ENCODE assay signal across 21 cellular contexts in genomic region chr2:38660282-38660681, GRCh38. TPM values are rescaled to one million over a fixed set of nuclear protein-coding genes. Genes with fewer than 3 reads are reported as not detected.
DNase-seq lines count a peak whose midpoint lies in the region; ATAC-seq, FAIRE-seq and TF ChIP-seq lines count a peak whose summit lies in the region.
"Had no signal": no experiment of that assay in that cellular context is flagged by ENCODE, and none has a peak within 500 bp of the region (broad histone marks: within the 10 kb centered on the region; RNA-seq: fewer than 3 reads in every experiment).

No MANE protein-coding gene starts in this region.

- H3K9ac ChIP-seq in K562 (ENCODE audit: insufficient read depth in 1 of 2, low read depth in 2 of 2, low read length in 2 of 2): no peak overlapping the region
- H3K9ac ChIP-seq: BLaER1 treated with 17β-estradiol and CSF1 and Interleukin-3, amounts not matched to agents 10 nM and 100 nM had no signal

- H3K27me3 Mint-ChIP-seq in activated CD4-positive, alpha-beta memory T cell treated with anti-CD3 and anti-CD28 coated beads for 36 hours: no peaks in the 10 kb centered on the region
- H3K27me3 Mint-ChIP-seq in activated CD4-positive, alpha-beta memory T cell treated with anti-CD3 and anti-CD28 coated beads, Interleukin-2, amount 10 ng/mL, durations not matched to agents 7 days and 5 days: no peaks in the 10 kb centered on the region
- H3K27me3 Mint-ChIP-seq: CD4-positive, alpha-beta T cell had no signal

- BruUV-seq in K562 (replicated peaks; lab: Mats Ljungman, UMichigan): no TSS peak

- peaks cover 58% of the 10 kb centered on the region for H3K4me1 Mint-ChIP-seq in activated CD4-positive, alpha-beta memory T cell treated with anti-CD3 and anti-CD28 coated beads for 36 hours (ENCODE audit: low read depth)
- peaks cover 71% of the 10 kb centered on the region for H3K4me1 Mint-ChIP-seq in activated CD4-positive, alpha-beta memory T cell treated with anti-CD3 and anti-CD28 coated beads, Interleukin-2, amount 10 ng/mL, durations not matched to agents 7 days and 5 days
- H3K4me1 Mint-ChIP-seq: B cell had no signal

- WGBS in K562 (ENCODE audit: insufficient coverage, low coverage, missing lambda C conversion rate): 96% methylated on average over 3 of the region's 3 CpGs

- H3K79me2 ChIP-seq in K562 (ENCODE audit: control insufficient read depth, insufficient read depth, low read length): no peaks in the 10 kb centered on the region

- no peak for TF ChIP-seq POLR2A in K562 (conservative IDR thresholded peaks at IDR 0.05)

- H3K27ac ChIP-seq in HEK293 (ENCODE audit: extremely low read depth, low read depth, low read length): no peak overlapping the region
- H3K27ac ChIP-seq in K562 (ENCODE audit: extremely low read depth, low read depth, low read length): no peak overlapping the region
- H3K27ac ChIP-seq: 22Rv1; A549; BLaER1 treated with 17β-estradiol and CSF1 and Interleukin-3, amounts not matched to agents 10 nM and 100 nM; C4-2B had no signal

- in situ Hi-C loops in K562 (cut with MboI): no loop called here

- H3K4me1 ChIP-seq in HEK293 (ENCODE audit: control insufficient read depth, insufficient read depth, low read length): no peaks in the 10 kb centered on the region
- H3K4me1 ChIP-seq in K562 (replicated peaks in 1 of 2; ENCODE audit: control insufficient read depth in 2 of 2, insufficient read depth in 2 of 2, low read length in 2 of 2): peaks cover 0 to 5% of the 10 kb centered on the region in 2 experiments; a peak in 2 of 5 replicates
- H3K4me1 ChIP-seq: Caco-2 had no signal

- H3K4me3 ChIP-seq in HEK293 (ENCODE audit: low read depth, low read length) (no peak overlapping the region), K562 (no peak overlapping the region)
- H3K4me3 ChIP-seq: A549; BLaER1 treated with 17β-estradiol and CSF1 and Interleukin-3, amounts not matched to agents 10 nM and 100 nM had no signal

- CTCF ChIA-PET in activated CD4-positive, alpha-beta memory T cell treated with anti-CD3 and anti-CD28 coated beads for 36 hours (lab: Charles Lee): no interaction called here
- CTCF ChIA-PET in activated CD4-positive, alpha-beta memory T cell treated with anti-CD3 and anti-CD28 coated beads, Interleukin-2, amount 10 ng/mL, durations not matched to agents 7 days and 5 days (lab: Charles Lee): no interaction called here
- CTCF ChIA-PET in HEK293 (lab: Yijun Ruan, JAX): no interaction called here
- CTCF ChIA-PET in K562 (lab: Yijun Ruan, JAX; ENCODE audit: low intra/inter-chr PET ratio): no interaction called here

- no peak for TF ChIP-seq EP300 in K562 (IDR thresholded peaks at IDR 0.05; ENCODE audit: low read length)

- intact Hi-C loops in activated CD4-positive, alpha-beta memory T cell treated with anti-CD3 and anti-CD28 coated beads for 36 hours (cut with micrococcal nuclease): loop anchor here (10.0 kb wide), 1 partner anchor 555 kb away; no protein-coding TSS in a partner anchor
- intact Hi-C loops in K562 (cut with micrococcal nuclease): no loop called here

- no peaks in the 10 kb centered on the region for H3K9me1 ChIP-seq in K562 (ENCODE audit: control insufficient read depth, insufficient read depth, low read length)

- no peaks in the 10 kb centered on the region for H4K20me1 ChIP-seq in K562 (replicated peaks; ENCODE audit: control insufficient read depth, insufficient read depth, low read length)
- H4K20me1 ChIP-seq: BLaER1 treated with 17β-estradiol and CSF1 and Interleukin-3, amounts not matched to agents 10 nM and 100 nM had no signal

- POLR2A ChIA-PET in activated CD4-positive, alpha-beta memory T cell treated with anti-CD3 and anti-CD28 coated beads for 36 hours (lab: Charles Lee): no interaction called here
- POLR2A ChIA-PET in activated CD4-positive, alpha-beta memory T cell treated with anti-CD3 and anti-CD28 coated beads, Interleukin-2, amount 10 ng/mL, durations not matched to agents 7 days and 5 days (lab: Charles Lee): interaction anchor here (1.4 to 12.1 kb wide), 2 partner anchors 16 to 57 kb away, joined by 3 to 646 read pairs; partner anchors contain the start of gene HNRNPLL
- POLR2A ChIA-PET in HEK293 (lab: Yijun Ruan, JAX) (no interaction called here), K562 (lab: Yijun Ruan, JAX) (interaction anchor here (1.2 kb wide), 1 partner anchor 55 kb away, joined by 3 read pairs; no protein-coding TSS in a partner anchor)

- peak; percentile 3 for DNase-seq in activated CD4-positive, alpha-beta memory T cell treated with anti-CD3 and anti-CD28 coated beads for 36 hours
- no peak for DNase-seq in activated CD4-positive, alpha-beta memory T cell treated with anti-CD3 and anti-CD28 coated beads, Interleukin-2, amount 10 ng/mL, durations not matched to agents 7 days and 5 days
- no peak for DNase-seq in K562 (ENCODE audit: extremely low read depth in 1 of 4, low spot score in 3 of 4)
- DNase-seq: AML-193; Calu3; CD4-positive, alpha-beta T cell; CD8-positive, alpha-beta T cell; DMS79 treated with DMSO at 0.1 percent for 48 hours; GF-D8 had no signal

- FAIRE-seq in K562 (lab: Jason Lieb, UNC): no peak
- FAIRE-seq: A549, D721Med, G401.6, GM12891, GM19239 had no signal

- TF ChIP-seq CTCF in HEK293 (tag by site-specific recombination; IDR thresholded peaks at IDR 0.05): no peak
- no peak for TF ChIP-seq CTCF in K562 (IDR thresholded peaks at IDR 0.05 in 2 of 3, conservative IDR thresholded peaks at IDR 0.05 in 1 of 3; ENCODE audit: insufficient read depth in 2 of 3, low read depth in 1 of 3, low read length in 3 of 3)

- ATAC-seq in K562: no peak
- no peak for ATAC-seq in GM21825 (IDR thresholded peaks at IDR 0.05; ENCODE audit: unreplicated experiment)
- ATAC-seq: A549; CD8-positive, alpha-beta T cell had no signal

- H3K36me3 Mint-ChIP-seq in activated CD4-positive, alpha-beta memory T cell treated with anti-CD3 and anti-CD28 coated beads for 36 hours: peaks cover 5% of the 10 kb centered on the region
- H3K36me3 Mint-ChIP-seq in activated CD4-positive, alpha-beta memory T cell treated with anti-CD3 and anti-CD28 coated beads, Interleukin-2, amount 10 ng/mL, durations not matched to agents 7 days and 5 days (ENCODE audit: low read depth): peaks cover 5% of the 10 kb centered on the region
- H3K36me3 Mint-ChIP-seq: CD8-positive, alpha-beta T cell had no signal

- H3K4me2 ChIP-seq in K562 (ENCODE audit: insufficient read depth, low read length): no peak overlapping the region
- H3K4me2 ChIP-seq: A549; BLaER1 treated with 17β-estradiol and CSF1 and Interleukin-3, amounts not matched to agents 10 nM and 100 nM had no signal

- peaks cover 5% of the 10 kb centered on the region for H3K9me3 Mint-ChIP-seq in activated CD4-positive, alpha-beta memory T cell treated with anti-CD3 and anti-CD28 coated beads for 36 hours
- H3K9me3 Mint-ChIP-seq in activated CD4-positive, alpha-beta memory T cell treated with anti-CD3 and anti-CD28 coated beads, Interleukin-2, amount 10 ng/mL, durations not matched to agents 7 days and 5 days: peaks cover 7% of the 10 kb centered on the region
- H3K9me3 Mint-ChIP-seq: CD4-positive, alpha-beta T cell; CD8-positive, alpha-beta T cell had no signal

- no peaks in the 10 kb centered on the region for H3K27me3 ChIP-seq in K562 (ENCODE audit: control insufficient read depth in 2 of 2, insufficient read depth in 2 of 2, low read length in 2 of 2)

- H3K36me3 ChIP-seq in HEK293 (ENCODE audit: control insufficient read depth in 2 of 2, insufficient read depth in 1 of 2, low read length in 2 of 2) (no peaks in the 10 kb centered on the region), K562 (ENCODE audit: control insufficient read depth, insufficient read depth, low read length) (no peaks in the 10 kb centered on the region)
- H3K36me3 ChIP-seq: BLaER1 treated with 17β-estradiol and CSF1 and Interleukin-3, amounts not matched to agents 10 nM and 100 nM had no signal

- H3K9me3 ChIP-seq in HEK293 (ENCODE audit: control insufficient read depth, insufficient read depth, low read depth, low read length) (no peaks in the 10 kb centered on the region), K562 (replicated peaks; ENCODE audit: control insufficient read depth, insufficient read depth, low read depth, low read length) (no peaks in the 10 kb centered on the region)
- H3K9me3 ChIP-seq: A549, Caco-2 had no signal

- no peak overlapping the region for H3K4me3 Mint-ChIP-seq in activated CD4-positive, alpha-beta memory T cell treated with anti-CD3 and anti-CD28 coated beads for 36 hours
- H3K4me3 Mint-ChIP-seq in activated CD4-positive, alpha-beta memory T cell treated with anti-CD3 and anti-CD28 coated beads, Interleukin-2, amount 10 ng/mL, durations not matched to agents 7 days and 5 days: no peak overlapping the region
- H3K4me3 Mint-ChIP-seq: B cell; CD4-positive, alpha-beta T cell; CD8-positive, alpha-beta T cell had no signal

- H3K27ac Mint-ChIP-seq in activated CD4-positive, alpha-beta memory T cell treated with anti-CD3 and anti-CD28 coated beads for 36 hours: no peak overlapping the region
- no peak overlapping the region for H3K27ac Mint-ChIP-seq in activated CD4-positive, alpha-beta memory T cell treated with anti-CD3 and anti-CD28 coated beads, Interleukin-2, amount 10 ng/mL, durations not matched to agents 7 days and 5 days
- H3K27ac Mint-ChIP-seq: B cell; CD4-positive, alpha-beta T cell; CD8-positive, alpha-beta T cell had no signal

- no peak for TF ChIP-seq RAD21 in K562 (CRISPR knock-in tag; conservative IDR thresholded peaks at IDR 0.05 in 1 of 2, IDR thresholded peaks at IDR 0.05 in 1 of 2)

- H2AFZ ChIP-seq in K562 (ENCODE audit: low read depth, low read length): no peak overlapping the region

RNA-seq across cellular contexts. Expression of gene GALM, which starts 5.6 kb away (rescaled TPM):
- 10 to 100 TPM; 90.2 to 95.3 TPM for total RNA-seq in activated CD4-positive, alpha-beta memory T cell treated with anti-CD3 and anti-CD28 coated beads for 36 hours
- 10 to 100 TPM; 94.7 to 97.4 TPM for total RNA-seq in activated CD4-positive, alpha-beta memory T cell treated with anti-CD3 and anti-CD28 coated beads, Interleukin-2, amount 10 ng/mL, durations not matched to agents 7 days and 5 days
- total RNA-seq in K562 (2011; cell fraction: chromatin; rRNA removed; ENCODE audit: low replicate concordance): 19.3 and 29.1 TPM in 2 replicates
- 22.4 and 22.5 TPM in 2 replicates for total RNA-seq in K562 (2011; cell fraction: nucleolus; rRNA removed)
- 13.8 and 21.6 TPM in 2 replicates for total RNA-seq in K562 (2011; cell fraction: nucleoplasm; rRNA removed)
- total RNA-seq in K562 (2014; rRNA removed): 21.8 and 27.9 TPM in 2 replicates
- total RNA-seq in K562 (2014; rRNA removed; fragmentation: Illumina TruSeq; extraction: Trizol): 26.3 and 27.3 TPM in 2 replicates
- total RNA-seq in K562 (2015; rRNA removed; fragmentation: Illumina TruSeq; extraction: Trizol): 22.1 and 23.9 TPM in 2 replicates
- 21.8 and 22.7 TPM in 2 replicates for total RNA-seq in K562 (2021)
- 36.8 and 43.6 TPM in 2 replicates for polyA plus RNA-seq in K562 (2011; rRNA removed)
- 23.9 and 46.7 TPM in 2 replicates for polyA plus RNA-seq in K562 (2011; cell fraction: cytosol; rRNA removed)
- polyA plus RNA-seq in K562 (2011; cell fraction: nucleus; rRNA removed): 10.8 and 14.1 TPM in 2 replicates
- 14.1 and 59.1 TPM in 2 replicates for polyA plus RNA-seq in K562 (2012)
- 32.7 and 33.4 TPM in 2 replicates for polyA plus RNA-seq in K562 (2014; fragmentation: Illumina TruSeq; extraction: Trizol)
- polyA plus RNA-seq in K562 (2014; fragmentation: Nextera tagmentation; extraction: Ambion mirVana): 10 to 100 TPM; 38.0 to 51.7 TPM
- polyA plus RNA-seq in K562 (2014; rRNA removed): 23.3 and 24.3 TPM in 2 replicates
- 38.4 and 42.7 TPM in 2 replicates for polyA minus RNA-seq in K562 (2011; rRNA and poly(A)+ RNA removed)
- 21.8 and 25.5 TPM in 2 replicates for polyA minus RNA-seq in K562 (2011; cell fraction: cytosol; rRNA and poly(A)+ RNA removed)
- polyA minus RNA-seq in K562 (2011; cell fraction: nucleus; rRNA and poly(A)+ RNA removed): 20.1 and 28.8 TPM in 2 replicates

RNA-seq across cellular contexts. Expression of gene HNRNPLL, which starts 57.6 kb away (rescaled TPM):
- total RNA-seq in activated CD4-positive, alpha-beta memory T cell treated with anti-CD3 and anti-CD28 coated beads for 36 hours: 100 to 1,000 TPM; 106 to 108 TPM
- 100 to 1,000 TPM; 104 to 119 TPM for total RNA-seq in activated CD4-positive, alpha-beta memory T cell treated with anti-CD3 and anti-CD28 coated beads, Interleukin-2, amount 10 ng/mL, durations not matched to agents 7 days and 5 days
- 95.1 and 247 TPM in 2 replicates for total RNA-seq in K562 (2011; cell fraction: chromatin; rRNA removed; ENCODE audit: low replicate concordance)
- 40.4 and 52.4 TPM in 2 replicates for total RNA-seq in K562 (2011; cell fraction: nucleolus; rRNA removed)
- total RNA-seq in K562 (2011; cell fraction: nucleoplasm; rRNA removed): 85.7 and 116 TPM in 2 replicates
- total RNA-seq in K562 (2014; rRNA removed): 67.5 and 73.0 TPM in 2 replicates
- total RNA-seq in K562 (2014; rRNA removed; fragmentation: Illumina TruSeq; extraction: Trizol): 86.9 and 102 TPM in 2 replicates
- 57.1 and 57.8 TPM in 2 replicates for total RNA-seq in K562 (2015; rRNA removed; fragmentation: Illumina TruSeq; extraction: Trizol)
- total RNA-seq in K562 (2021): 85.4 and 94.0 TPM in 2 replicates
- 99.7 and 135 TPM in 2 replicates for polyA plus RNA-seq in K562 (2011; rRNA removed)
- polyA plus RNA-seq in K562 (2011; cell fraction: cytosol; rRNA removed): 21.9 and 34.3 TPM in 2 replicates
- polyA plus RNA-seq in K562 (2011; cell fraction: nucleus; rRNA removed): 60.8 and 87.5 TPM in 2 replicates
- 41.1 and 47.5 TPM in 2 replicates for polyA plus RNA-seq in K562 (2012)
- 46.8 and 49.3 TPM in 2 replicates for polyA plus RNA-seq in K562 (2014; fragmentation: Illumina TruSeq; extraction: Trizol)
- 10 to 100 TPM; 19.8 to 24.7 TPM for polyA plus RNA-seq in K562 (2014; fragmentation: Nextera tagmentation; extraction: Ambion mirVana)
- 45.2 and 55.8 TPM in 2 replicates for polyA plus RNA-seq in K562 (2014; rRNA removed)
- 160 and 182 TPM in 2 replicates for polyA minus RNA-seq in K562 (2011; rRNA and poly(A)+ RNA removed)
- 50.5 and 52.8 TPM in 2 replicates for polyA minus RNA-seq in K562 (2011; cell fraction: cytosol; rRNA and poly(A)+ RNA removed)
- 79.6 and 164 TPM in 2 replicates for polyA minus RNA-seq in K562 (2011; cell fraction: nucleus; rRNA and poly(A)+ RNA removed)

Comparison
In these comparisons a context has a peak if more than half of its experiments do, and no peak if none do; other contexts are left out.
1. POLR2A ChIA-PET loops: an anchor here in activated CD4-positive, alpha-beta memory T cell treated with anti-CD3 and anti-CD28 coated beads, Interleukin-2, amount 10 ng/mL, durations not matched to agents 7 days and 5 days (1.4 to 12.1 kb wide) and K562 (1.2 kb wide); none called in activated CD4-positive, alpha-beta memory T cell treated with anti-CD3 and anti-CD28 coated beads for 36 hours and HEK293.